In the genomic region with DNA sequence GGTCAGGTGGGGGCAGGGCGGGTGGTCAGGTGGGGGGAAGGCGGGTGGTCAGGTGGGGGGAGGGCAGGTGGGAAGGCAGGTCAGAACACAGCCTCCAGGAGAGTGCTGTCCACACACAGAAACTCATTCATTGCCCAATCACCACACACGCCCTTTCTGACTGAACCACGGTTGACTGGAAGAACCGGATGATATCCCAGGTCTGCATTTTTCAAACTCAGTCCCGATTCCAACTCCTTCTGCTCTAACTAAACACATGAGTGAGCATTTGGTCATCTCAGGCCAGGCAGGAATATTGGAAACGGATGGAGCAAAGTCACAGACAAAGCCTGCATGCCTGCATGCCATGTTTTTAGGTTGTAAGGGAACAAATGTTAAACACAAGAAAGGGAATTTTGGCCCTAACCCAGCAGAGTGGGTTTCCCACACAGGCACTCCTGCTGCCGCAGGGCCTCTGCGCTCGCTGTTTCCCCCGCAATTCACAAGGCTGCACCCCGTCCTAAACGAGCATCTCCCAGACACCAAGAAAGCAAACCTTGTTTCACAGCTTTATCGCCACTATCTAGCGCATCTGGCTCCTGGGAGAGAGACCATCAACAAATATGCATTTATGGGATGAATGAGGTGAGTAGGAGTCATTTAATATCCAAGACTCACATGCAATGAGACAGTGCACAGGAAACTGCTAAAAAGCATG, we compare ENCODE assay signal across 18 cellular contexts.
DNase-seq lines count a peak whose midpoint lies in the region; ATAC-seq, FAIRE-seq and TF ChIP-seq lines count a peak whose summit lies in the region.
"Had no signal": no experiment of that assay in that cellular context is flagged by ENCODE, and none has a peak within 500 bp of the region (broad histone marks: within the 10 kb centered on the region; RNA-seq: fewer than 3 reads in every experiment).

No MANE protein-coding gene starts in this region.

- H3K9me3 Mint-ChIP-seq in Calu3 (ENCODE audit: low read depth, unreplicated experiment) (no peaks in the 10 kb centered on the region), nephron (no peaks in the 10 kb centered on the region)
- no peaks in the 10 kb centered on the region for H3K9me3 Mint-ChIP-seq in T-helper 2 cell treated with Interferon-gamma antibody and Interleukin-4, amounts not matched to agents 5 μg/mL and 100 μg/mL, for 36 hours
- H3K9me3 Mint-ChIP-seq: stimulated activated memory B cell treated with anti-CD40 and anti-IgM and Interleukin-4, amounts not matched to agents 10 μg/mL and 1 μg/mL and 100 μg/mL, for 72 hours had no signal

- TF ChIP-seq CTCF in Calu3 (IDR thresholded peaks at IDR 0.05; ENCODE audit: unreplicated experiment) (no peak), H1 (IDR thresholded peaks at IDR 0.05; ENCODE audit: control extremely low read depth in 1 of 3, insufficient read depth in 1 of 3, low read depth in 1 of 3, low read length in 3 of 3) (no peak), nephron (IDR thresholded peaks at IDR 0.05; ENCODE audit: unreplicated experiment in 3 of 3) (no peak), spleen (IDR thresholded peaks at IDR 0.05 in 8 of 11, conservative IDR thresholded peaks at IDR 0.05 in 3 of 11) (no peak)

- no peak overlapping the region for H3K56ac ChIP-seq in H1 (replicated peaks; ENCODE audit: insufficient read length, low read depth, low read length)

- H3K4me3 ChIP-seq in H1 (ENCODE audit: extremely low read depth in 1 of 4, insufficient read depth in 2 of 4, low read depth in 3 of 4, low read length in 4 of 4) (no peak overlapping the region), spleen (no peak overlapping the region)
- H3K4me3 ChIP-seq: HAP-1, lower lobe of right lung had no signal

- H3K27me3 ChIP-seq in H1 (replicated peaks in 1 of 4; ENCODE audit: control insufficient read depth in 3 of 4, extremely low read depth in 1 of 4, insufficient read depth in 3 of 4, low read length in 3 of 4): no peaks in the 10 kb centered on the region
- H3K27me3 ChIP-seq in spleen (replicated peaks in 1 of 7): no peaks in the 10 kb centered on the region

- H2BK5ac ChIP-seq in H1 (ENCODE audit: low read depth, low read length): peak overlapping the region; percentile 19; the same call in 1 of the 2 replicates

- H3K79me1 ChIP-seq in H1 (ENCODE audit: low read depth, low read length): peaks cover 5% of the 10 kb centered on the region

- peaks cover 5% of the 10 kb centered on the region; the same call in 1 of the 2 replicates for H3K23me2 ChIP-seq in H1 (ENCODE audit: low read depth, low read length)

- no peak overlapping the region for H2AFZ ChIP-seq in H1 (ENCODE audit: low read length)

- H4K91ac ChIP-seq in H1 (replicated peaks; ENCODE audit: insufficient read length, low read length): no peak overlapping the region

- H3K27ac Mint-ChIP-seq in Calu3 (ENCODE audit: unreplicated experiment): no peak overlapping the region
- peak overlapping the region in 2 of 3 experiments; percentile 62 to 66 for H3K27ac Mint-ChIP-seq in nephron
- H3K27ac Mint-ChIP-seq in T-helper 2 cell treated with Interferon-gamma antibody and Interleukin-4, amounts not matched to agents 5 μg/mL and 100 μg/mL, for 36 hours: no peak overlapping the region
- H3K27ac Mint-ChIP-seq: stimulated activated memory B cell treated with anti-CD40 and anti-IgM and Interleukin-4, amounts not matched to agents 10 μg/mL and 1 μg/mL and 100 μg/mL, for 72 hours had no signal

- H3K36me3 Mint-ChIP-seq in Calu3 (ENCODE audit: insufficient read depth, unreplicated experiment) (peaks cover 7% of the 10 kb centered on the region), nephron (ENCODE audit: low read depth) (peaks cover 34% of the 10 kb centered on the region)
- no peaks in the 10 kb centered on the region for H3K36me3 Mint-ChIP-seq in T-helper 2 cell treated with Interferon-gamma antibody and Interleukin-4, amounts not matched to agents 5 μg/mL and 100 μg/mL, for 36 hours (ENCODE audit: low read depth)
- H3K36me3 Mint-ChIP-seq: stimulated activated memory B cell treated with anti-CD40 and anti-IgM and Interleukin-4, amounts not matched to agents 10 μg/mL and 1 μg/mL and 100 μg/mL, for 72 hours had no signal

- TF ChIP-seq POLR2A in H1 (IDR thresholded peaks at IDR 0.05; ENCODE audit: control extremely low read depth in 1 of 2, low read depth in 2 of 2, low read length in 2 of 2) (no peak), spleen (IDR thresholded peaks at IDR 0.05) (no peak)

- DNase-seq in Calu3 (peak; percentile 27), M059J (ENCODE audit: low read depth) (peak; percentile 4), H1 (ENCODE audit: low read depth in 1 of 2, low spot score in 2 of 2) (no peak), spleen (no peak), COLO829 (ENCODE audit: low spot score) (no peak)
- no peak for DNase-seq in T-helper 2 cell treated with Interferon-gamma antibody and Interleukin-4, amounts not matched to agents 5 μg/mL and 100 μg/mL, for 36 hours (ENCODE audit: low spot score)
- DNase-seq: activated gamma-delta T cell; cerebellar nuclear complex; lower lobe of right lung; NCI-H2081 treated with DMSO at 0.1 percent for 48 hours; nucleus accumbens; RPMI8226; stimulated activated CD4-positive, alpha-beta T cell treated with anti-CD3 and anti-CD28 coated beads, Interleukin-1b, Interleukin-23, amount 100 ng/mL, for 48 hours had no signal

- no peak overlapping the region for H3K27ac ChIP-seq in H1 (ENCODE audit: low read depth, low read length)
- no peak overlapping the region for H3K27ac ChIP-seq in spleen
- H3K27ac ChIP-seq: lower lobe of right lung had no signal

- H4K8ac ChIP-seq in H1 (ENCODE audit: extremely low read depth, insufficient read depth, low read length): no peak overlapping the region

- 91% methylated on average over 13 of the region's 15 CpGs; no CpG with 5 or more reads in 1 of the 2 experiments for WGBS in H1 (ENCODE audit: extremely low coverage in 1 of 2, insufficient coverage in 1 of 2, insufficient read length in 1 of 2, insufficient replicate concordance in 2 of 2, low coverage in 1 of 2, low lambda C conversion rate in 2 of 2, missing lambda C conversion rate in 1 of 2), 2 experiments
- WGBS in spleen, 5 donors: 79 to 96% (median 85%) methylated on average over 13 to 15 of the region's 15 CpGs

- H3K4ac ChIP-seq in H1 (replicated peaks; ENCODE audit: insufficient read length, low read depth, low read length): peak overlapping the region; percentile 32

- no peak overlapping the region; the same call in 1 of the 2 replicates for H3K18ac ChIP-seq in H1 (ENCODE audit: extremely low read depth, low read length)

- CTCF ChIA-PET in Calu3 (lab: Charles Lee): no interaction called here
- CTCF ChIA-PET in H1 (lab: Charles Lee; ENCODE audit: partially characterized antibody): interaction anchor here (1.3 kb wide), 1 partner anchor 14 kb away, joined by 5 read pairs; no protein-coding TSS in a partner anchor

- H3K4me1 ChIP-seq in H1 (replicated peaks in 1 of 4; ENCODE audit: control insufficient read depth in 3 of 4, insufficient read depth in 4 of 4, low read length in 3 of 4) (peaks cover 0 to 4% (median 1%) of the 10 kb centered on the region in 4 experiments; a peak in 5 of 7 replicates), spleen (peaks cover 0 to 58% (median 25%) of the 10 kb centered on the region in 6 donors)

- H2BK20ac ChIP-seq in H1 (ENCODE audit: low read length): no peak overlapping the region

- peaks cover 18% of the 10 kb centered on the region for H3K4me1 Mint-ChIP-seq in Calu3 (ENCODE audit: low read depth, unreplicated experiment)
- H3K4me1 Mint-ChIP-seq in nephron: peaks cover 32% of the 10 kb centered on the region
- H3K4me1 Mint-ChIP-seq in T-helper 2 cell treated with Interferon-gamma antibody and Interleukin-4, amounts not matched to agents 5 μg/mL and 100 μg/mL, for 36 hours (ENCODE audit: low read depth): peaks cover 6% of the 10 kb centered on the region

- no peak overlapping the region for H3K23ac ChIP-seq in H1 (ENCODE audit: insufficient read length)

- no peak for TF ChIP-seq RAD21 in H1 (IDR thresholded peaks at IDR 0.05 in 1 of 2, conservative IDR thresholded peaks at IDR 0.05 in 1 of 2; ENCODE audit: low read depth in 2 of 2, low read length in 2 of 2)

- no peak overlapping the region for H3K14ac ChIP-seq in H1 (ENCODE audit: insufficient read length)

- H4K5ac ChIP-seq in H1 (ENCODE audit: insufficient read length, low read depth, low read length): no peak overlapping the region

- peaks cover 0 to 18% of the 10 kb centered on the region in 2 experiments; a peak in 2 of 4 replicates for H3K79me2 ChIP-seq in H1 (ENCODE audit: control insufficient read depth in 1 of 2, insufficient read depth in 2 of 2, low read length in 2 of 2)

- POLR2A ChIA-PET in H1 (lab: Charles Lee; ENCODE audit: partially characterized antibody): no interaction called here

- H2BK120ac ChIP-seq in H1 (replicated peaks; ENCODE audit: low read depth, low read length): no peak overlapping the region

- no peak overlapping the region for H2AK5ac ChIP-seq in H1 (ENCODE audit: low read depth, low read length)

- H3K4me3 Mint-ChIP-seq in Calu3 (ENCODE audit: low read depth, unreplicated experiment): no peak overlapping the region
- no peak overlapping the region for H3K4me3 Mint-ChIP-seq in nephron
- H3K4me3 Mint-ChIP-seq in T-helper 2 cell treated with Interferon-gamma antibody and Interleukin-4, amounts not matched to agents 5 μg/mL and 100 μg/mL, for 36 hours: no peak overlapping the region
- H3K4me3 Mint-ChIP-seq: stimulated activated memory B cell treated with anti-CD40 and anti-IgM and Interleukin-4, amounts not matched to agents 10 μg/mL and 1 μg/mL and 100 μg/mL, for 72 hours had no signal

- no peak for FAIRE-seq in H1 (lab: Jason Lieb, UNC)

- H3K36me3 ChIP-seq in H1 (ENCODE audit: control insufficient read depth in 2 of 4, insufficient read depth in 4 of 4, low read length in 3 of 4) (no peaks in the 10 kb centered on the region), spleen (peaks cover 0 to 10% (median 0%) of the 10 kb centered on the region in 6 donors)
- H3K36me3 ChIP-seq: HAP-1, lower lobe of right lung had no signal

- no peak for TF ChIP-seq EP300 in H1 (IDR thresholded peaks at IDR 0.05; ENCODE audit: borderline replicate concordance in 1 of 2, low read depth in 2 of 2, low read length in 2 of 2)

- intact Hi-C loops in Calu3 (cut with micrococcal nuclease; ENCODE audit: unreplicated experiment) (no loop called here), spleen (cut with DNase I; ENCODE audit: low total_unique reads) (loop anchor here (5.0 kb wide), 1 partner anchor 312 kb away; no protein-coding TSS in a partner anchor)

- H4K20me1 ChIP-seq in H1 (replicated peaks in 1 of 2; ENCODE audit: control insufficient read depth in 1 of 2, insufficient read depth in 2 of 2, low read length in 2 of 2): peaks cover 0 to 3% of the 10 kb centered on the region in 2 experiments

- BruUV-seq in Calu3 (replicated peaks; lab: Mats Ljungman, UMichigan): no TSS peak

- H3K27me3 Mint-ChIP-seq in Calu3 (ENCODE audit: unreplicated experiment) (no peaks in the 10 kb centered on the region), nephron (ENCODE audit: low read depth) (no peaks in the 10 kb centered on the region)
- peaks cover 18% of the 10 kb centered on the region for H3K27me3 Mint-ChIP-seq in T-helper 2 cell treated with Interferon-gamma antibody and Interleukin-4, amounts not matched to agents 5 μg/mL and 100 μg/mL, for 36 hours (ENCODE audit: low read depth)
- H3K27me3 Mint-ChIP-seq: stimulated activated memory B cell treated with anti-CD40 and anti-IgM and Interleukin-4, amounts not matched to agents 10 μg/mL and 1 μg/mL and 100 μg/mL, for 72 hours had no signal

- H2BK12ac ChIP-seq in H1 (ENCODE audit: low read depth, low read length): no peak overlapping the region

- H3K9ac ChIP-seq in H1 (replicated peaks in 1 of 4; ENCODE audit: extremely low read depth in 1 of 4, low read depth in 3 of 4, low read length in 3 of 4): no peak overlapping the region

- no peak overlapping the region for H3K4me2 ChIP-seq in H1 (ENCODE audit: insufficient read depth in 1 of 2, low read depth in 2 of 2, low read length in 2 of 2)

- H2BK15ac ChIP-seq in H1 (ENCODE audit: low read length): no peak overlapping the region

- no peak for ATAC-seq in GM21737 (IDR thresholded peaks at IDR 0.05; ENCODE audit: unreplicated experiment)
- ATAC-seq: activated CD4-positive, CD25-positive, alpha-beta regulatory T cell treated with anti-CD3 and anti-CD28 coated beads, Interleukin-2, amount 50 U/mL, for 24 hours; stimulated activated memory B cell treated with anti-CD40 and anti-IgM and Interleukin-4, amounts not matched to agents 10 μg/mL and 1 μg/mL and 100 μg/mL, for 72 hours had no signal

- H3K9me3 ChIP-seq in H1 (ENCODE audit: insufficient read depth in 2 of 2, low read depth in 1 of 2, low read length in 1 of 2): no peaks in the 10 kb centered on the region
- H3K9me3 ChIP-seq in spleen: no peaks in the 10 kb centered on the region
- H3K9me3 ChIP-seq: HAP-1, lower lobe of right lung had no signal

Comparison
In these comparisons a context has a peak if more than half of its experiments do, and no peak if none do; other contexts are left out.
1. DNase-seq: peak in Calu3 (single experiment) and M059J (single experiment); none in H1 (0 of 2), spleen (single experiment), COLO829 (single experiment) and T-helper 2 cell treated with Interferon-gamma antibody and Interleukin-4, amounts not matched to agents 5 μg/mL and 100 μg/mL, for 36 hours (single experiment).
2. H3K27ac Mint-ChIP-seq: peak in nephron (2 of 3); none in Calu3 (single experiment) and T-helper 2 cell treated with Interferon-gamma antibody and Interleukin-4, amounts not matched to agents 5 μg/mL and 100 μg/mL, for 36 hours (single experiment).